In genomic region chr17:17890773-17891759, GRCh38 we compare ENCODE assay signal across 8 cellular contexts. TPM values are rescaled to one million over a fixed set of nuclear protein-coding genes. Genes with fewer than 3 reads are reported as not detected.
DNase-seq lines count a peak whose midpoint lies in the region; ATAC-seq and TF ChIP-seq lines count a peak whose summit lies in the region.

No MANE protein-coding gene starts in this region.

- peak; percentile 48 for DNase-seq in DMS 273 (lab: John Stamatoyannopoulos, UW; ENCODE audit: unreplicated experiment)
- DNase-seq in DMS 273 treated with DMSO at 0.1 percent for 48 hours (lab: John Stamatoyannopoulos, UW) = no peak
- peak; percentile 6 for DNase-seq in NAMALWA (ENCODE audit: low spot score)
- peak; percentile 51 for DNase-seq in colonic mucosa
- peak; percentile 76 for DNase-seq in mesenchymal stem cell
- no peak for DNase-seq in tibial artery

- H2AFZ ChIP-seq in mesenchymal stem cell (ENCODE audit: low read depth, low read length) = no peak overlapping the region

- no peak overlapping the region for H3K18ac ChIP-seq in mesenchymal stem cell (ENCODE audit: low read depth in 1 of 2, low read length in 2 of 2)

- H4K91ac ChIP-seq in mesenchymal stem cell (ENCODE audit: low read length) = no peak overlapping the region

- peaks cover 4% of the 10 kb centered on the region for H3K79me1 ChIP-seq in mesenchymal stem cell (replicated peaks; ENCODE audit: low read length, poor library complexity, severe bottlenecking)

- H2BK120ac ChIP-seq in mesenchymal stem cell (ENCODE audit: low read depth, low read length) = no peak overlapping the region

- H3K9me3 ChIP-seq in colonic mucosa (no peaks in the 10 kb centered on the region), mesenchymal stem cell (ENCODE audit: control insufficient read depth, low read length) (no peaks in the 10 kb centered on the region), tibial artery (no peaks in the 10 kb centered on the region)

- H3K36me3 ChIP-seq in colonic mucosa = no peaks in the 10 kb centered on the region
- H3K36me3 ChIP-seq in mesenchymal stem cell (ENCODE audit: control insufficient read depth in 1 of 2, insufficient read depth in 2 of 2, low read depth in 1 of 2, low read length in 2 of 2) = peaks cover 55 to 74% of the 10 kb centered on the region in 2 experiments
- peaks cover 5 to 77% (median 38%) of the 10 kb centered on the region in 3 donors for H3K36me3 ChIP-seq in tibial artery

- no peak overlapping the region for H2AK5ac ChIP-seq in mesenchymal stem cell (ENCODE audit: low read length, severe bottlenecking)

- H3K9ac ChIP-seq in colonic mucosa (ENCODE audit: low read depth in 2 of 2, low read length in 2 of 2) (no peak overlapping the region), mesenchymal stem cell (ENCODE audit: low read length) (no peak overlapping the region)

- no peak overlapping the region for H2BK15ac ChIP-seq in mesenchymal stem cell (ENCODE audit: low read depth, poor library complexity, severe bottlenecking)

- H3K23ac ChIP-seq in mesenchymal stem cell (ENCODE audit: low read length in 2 of 2) = no peak overlapping the region

- no peak overlapping the region for H4K8ac ChIP-seq in mesenchymal stem cell (ENCODE audit: low read length)

- intact Hi-C loops in colonic mucosa (cut with DNase I) = loop anchor here (2.0 kb wide), 1 partner anchor 142 kb away; no protein-coding TSS in a partner anchor
- intact Hi-C loops in tibial artery (cut with DNase I; ENCODE audit: low total_unique reads) = no loop called here

- no peaks in the 10 kb centered on the region for H3K27me3 ChIP-seq in colonic mucosa
- no peaks in the 10 kb centered on the region for H3K27me3 ChIP-seq in mesenchymal stem cell (ENCODE audit: control insufficient read depth in 1 of 2, insufficient read depth in 1 of 2, low read length in 2 of 2)
- H3K27me3 ChIP-seq in tibial artery = no peaks in the 10 kb centered on the region

- H3K4me2 ChIP-seq in mesenchymal stem cell (ENCODE audit: low read length, poor library complexity, severe bottlenecking) = no peak overlapping the region

- ATAC-seq in GM21367 (IDR thresholded peaks at IDR 0.05; ENCODE audit: unreplicated experiment) = no peak

- H3K27ac ChIP-seq in colonic mucosa = no peak overlapping the region
- no peak overlapping the region for H3K27ac ChIP-seq in mesenchymal stem cell (ENCODE audit: low read length, poor library complexity, severe bottlenecking)
- H3K27ac ChIP-seq in tibial artery = no peak overlapping the region

- H3K14ac ChIP-seq in mesenchymal stem cell (ENCODE audit: low read length in 2 of 2) = peak overlapping the region in 1 of 2 experiments; percentile 89

- WGBS in mesenchymal stem cell = 98% methylated on average over 5 of the region's 5 CpGs

- H2BK5ac ChIP-seq in mesenchymal stem cell (ENCODE audit: low read depth, low read length, poor library complexity, severe bottlenecking) = no peak overlapping the region

- H3K4me3 ChIP-seq in WI38 (ENCODE audit: low read depth, low read length) (no peak overlapping the region), colonic mucosa (no peak overlapping the region), mesenchymal stem cell (ENCODE audit: insufficient read depth in 1 of 2, low read depth in 1 of 2, low read length in 2 of 2) (no peak overlapping the region), tibial artery (no peak overlapping the region)

- H3K4ac ChIP-seq in mesenchymal stem cell (ENCODE audit: low read depth in 1 of 2, low read length in 2 of 2) = no peak overlapping the region

- TF ChIP-seq CTCF in WI38 (IDR thresholded peaks at IDR 0.05; ENCODE audit: low read depth, low read length) (peak; percentile 93), colonic mucosa (IDR thresholded peaks at IDR 0.05) (peak; percentile 69), tibial artery (IDR thresholded peaks at IDR 0.05) (peak; percentile 30 to 40)

- H3K4me1 ChIP-seq in colonic mucosa (no peaks in the 10 kb centered on the region), mesenchymal stem cell (ENCODE audit: control insufficient read depth, insufficient read depth, low read depth, low read length) (peaks cover 10% of the 10 kb centered on the region), tibial artery (peaks cover 0 to 8% (median 4%) of the 10 kb centered on the region in 4 donors)

- H2BK12ac ChIP-seq in mesenchymal stem cell (ENCODE audit: low read length in 2 of 2) = peak overlapping the region in 1 of 2 experiments; percentile 70

RNA-seq across cellular contexts. Expression of gene SREBF1, which starts 54.3 kb away (rescaled TPM):
- 100 to 1,000 TPM; 170 to 174 TPM for total RNA-seq in colonic mucosa
- polyA plus RNA-seq in mesenchymal stem cell (2013, experiment 1 of 2) = 89.9 TPM
- 89.1 TPM for polyA plus RNA-seq in mesenchymal stem cell (2013, experiment 2 of 2)

Comparison
In these comparisons a context has a peak if more than half of its experiments do, and no peak if none do; other contexts are left out.
1. DNase-seq: peak in DMS 273 (single experiment), NAMALWA (single experiment), colonic mucosa (single experiment) and mesenchymal stem cell (single experiment); none in DMS 273 treated with DMSO at 0.1 percent for 48 hours (single experiment) and tibial artery (0 of 2).
2. CTCF ChIP-seq: peak in every context shown above with its lines; median percentile 93 in WI38; 69 in colonic mucosa; 35 in tibial artery.